Comparison of ENCODE assay signal across 11 cellular contexts in the genomic region with DNA sequence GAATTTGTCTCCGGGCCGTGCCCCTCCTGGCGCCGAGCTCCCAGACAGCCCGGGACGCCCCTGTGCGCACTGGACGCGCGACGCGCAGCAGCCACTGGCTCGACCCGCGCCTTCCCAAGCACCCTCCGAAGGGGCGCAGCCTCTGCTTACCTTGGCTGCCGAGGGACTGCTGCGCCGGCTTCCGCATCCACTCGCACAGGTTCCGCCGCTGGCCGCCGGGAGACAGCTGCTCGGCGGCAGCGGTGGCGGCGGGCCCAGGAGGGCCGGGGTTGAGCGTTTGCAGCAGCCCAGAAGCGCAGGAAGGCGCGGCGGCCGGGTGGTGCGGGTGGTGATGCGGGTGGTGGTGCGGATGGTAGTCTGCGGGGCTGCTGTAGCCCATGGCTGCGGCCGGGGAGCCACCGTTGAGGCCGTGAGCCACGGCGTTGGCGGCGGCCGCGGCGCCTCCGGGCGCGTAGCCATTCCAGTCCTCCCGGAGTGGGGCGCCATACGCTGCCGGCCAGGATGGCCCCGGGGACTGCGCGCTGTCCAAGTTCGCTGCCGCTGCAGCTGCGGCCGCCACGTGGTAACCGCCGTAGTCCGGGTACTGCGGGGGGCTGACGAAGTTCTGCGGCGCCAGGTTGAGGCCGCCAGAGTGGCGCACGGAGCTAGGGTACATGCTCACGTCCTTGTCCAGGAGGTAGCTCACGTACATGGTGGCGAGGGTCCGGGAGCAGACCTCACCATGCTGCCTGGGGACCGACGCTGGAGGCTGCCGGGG.
DNase-seq lines count a peak whose midpoint lies in the region; ATAC-seq lines count a peak whose summit lies in the region.
"Had no signal": no experiment of that assay in that cellular context is flagged by ENCODE, and none has a peak within 500 bp of the region (broad histone marks: within the 10 kb centered on the region; RNA-seq: fewer than 3 reads in every experiment).

No MANE protein-coding gene starts in this region.

- H3K4me3 Mint-ChIP-seq in stimulated activated effector memory CD8-positive, alpha-beta T cell treated with anti-CD3 and anti-CD28 coated beads, Interleukin-12 subunit alpha, Interleukin-12 subunit beta, amount 100 ng/mL, for 72 hours, result peak overlapping the region; percentile 12

- peaks cover 20% of the 10 kb centered on the region for H3K4me1 Mint-ChIP-seq in stimulated activated effector memory CD8-positive, alpha-beta T cell treated with anti-CD3 and anti-CD28 coated beads, Interleukin-12 subunit alpha, Interleukin-12 subunit beta, amount 100 ng/mL, for 72 hours

- H3K4me3 ChIP-seq in NT2/D1 (ENCODE audit: insufficient read length, low read depth) (peak overlapping the region; percentile 36), iPS-18a (ENCODE audit: low read length) (peak overlapping the region; percentile 39)
- H3K4me3 ChIP-seq: right atrium auricular region had no signal

- no peaks in the 10 kb centered on the region for H3K36me3 Mint-ChIP-seq in stimulated activated effector memory CD8-positive, alpha-beta T cell treated with anti-CD3 and anti-CD28 coated beads, Interleukin-12 subunit alpha, Interleukin-12 subunit beta, amount 100 ng/mL, for 72 hours

- no peak overlapping the region for H3K9ac ChIP-seq in NT2/D1 (ENCODE audit: insufficient read length, low read depth)
- no peak overlapping the region for H3K9ac ChIP-seq in iPS-18a (ENCODE audit: low read length)

- no peaks in the 10 kb centered on the region for H3K36me3 ChIP-seq in NT2/D1 (ENCODE audit: insufficient read depth, insufficient read length, low read length)
- no peaks in the 10 kb centered on the region for H3K36me3 ChIP-seq in iPS-18a (ENCODE audit: control insufficient read depth, low read depth, low read length)
- H3K36me3 ChIP-seq: heart right ventricle, right atrium auricular region had no signal

- H3K9me3 Mint-ChIP-seq in stimulated activated effector memory CD8-positive, alpha-beta T cell treated with anti-CD3 and anti-CD28 coated beads, Interleukin-12 subunit alpha, Interleukin-12 subunit beta, amount 100 ng/mL, for 72 hours, result no peaks in the 10 kb centered on the region

- H3K27ac ChIP-seq in iPS-18a (ENCODE audit: low read length), result no peak overlapping the region
- H3K27ac ChIP-seq in substantia nigra (ENCODE audit: low read depth, low read length, poor library complexity, severe bottlenecking), result no peak overlapping the region
- H3K27ac ChIP-seq: heart right ventricle, right atrium auricular region had no signal

- peaks cover 11% of the 10 kb centered on the region for H3K4me1 ChIP-seq in NT2/D1 (ENCODE audit: insufficient read depth, insufficient read length)
- H3K4me1 ChIP-seq in iPS-18a (ENCODE audit: control insufficient read depth, low read depth, low read length), result peaks cover 27% of the 10 kb centered on the region

- H3K9me3 ChIP-seq in NT2/D1 (ENCODE audit: insufficient read depth, low read length) (no peaks in the 10 kb centered on the region), iPS-18a (ENCODE audit: control insufficient read depth, low read depth, low read length) (no peaks in the 10 kb centered on the region)
- H3K9me3 ChIP-seq: heart right ventricle, right atrium auricular region had no signal

- peaks cover 97% of the 10 kb centered on the region for H3K27me3 ChIP-seq in NT2/D1 (ENCODE audit: insufficient read depth, insufficient read length)
- H3K27me3 ChIP-seq in iPS-18a (ENCODE audit: control insufficient read depth, insufficient read depth, low read length), result peaks cover 100% of the 10 kb centered on the region

- no peak for ATAC-seq in stimulated activated effector memory CD8-positive, alpha-beta T cell treated with anti-CD3 and anti-CD28 coated beads, Interleukin-12 subunit alpha, Interleukin-12 subunit beta, amount 100 ng/mL, for 72 hours

- peak; percentile 11 for DNase-seq in NCI-H2029 (lab: John Stamatoyannopoulos, UW)
- DNase-seq in NCI-H2029 treated with DMSO at 0.1 percent for 48 hours (lab: John Stamatoyannopoulos, UW), result no peak
- DNase-seq in NT2/D1 (ENCODE audit: low read depth, low spot score), result no peak
- no peak for DNase-seq in stimulated activated effector memory CD8-positive, alpha-beta T cell treated with anti-CD3 and anti-CD28 coated beads, Interleukin-12 subunit alpha, Interleukin-12 subunit beta, amount 100 ng/mL, for 72 hours (ENCODE audit: low spot score in 2 of 2)
- no peak for DNase-seq in NCI-H1694 (lab: John Stamatoyannopoulos, UW)
- no peak for DNase-seq in iPS-NIHi7 (ENCODE audit: extremely low spot score)
- no peak for DNase-seq in substantia nigra (lab: John Stamatoyannopoulos, UW)
- DNase-seq: heart right ventricle, NCI-H1694 treated with DMSO at 0.1 percent for 48 hours had no signal

- H3K27ac Mint-ChIP-seq in stimulated activated effector memory CD8-positive, alpha-beta T cell treated with anti-CD3 and anti-CD28 coated beads, Interleukin-12 subunit alpha, Interleukin-12 subunit beta, amount 100 ng/mL, for 72 hours, result no peak overlapping the region
